In genomic region chr6:15620616-15621015, GRCh38 we compare ENCODE assay signal across 1 cellular context.
TF ChIP-seq lines count a peak whose summit lies in the region.

No MANE protein-coding gene starts in this region.

TF ChIP-seq in K562, 482 proteins besides CTCF, POLR2A, EP300 and RAD21 (continued from another document):
- TF ChIP-seq UBTF (IDR thresholded peaks at IDR 0.05; ENCODE audit: borderline replicate concordance in 1 of 2, low read depth in 2 of 2, low read length in 2 of 2) (0 out of 4 replicates have a peak, but pooled peaks of 1 of the 2 experiments have one; percentile 25), BRCA1 (IDR thresholded peaks at IDR 0.05) (no peak), BRCA1 (CRISPR knock-in tag; IDR thresholded peaks at IDR 0.05) (no peak), ETS1 (conservative IDR thresholded peaks at IDR 0.05; ENCODE audit: control insufficient read depth, low read depth, low read length) (no peak), GABPB1 (CRISPR knock-in tag; IDR thresholded peaks at IDR 0.05) (no peak), TAF7 (tag; IDR thresholded peaks at IDR 0.05) (no peak)
